Comparison of ENCODE assay signal across 8 cellular contexts in the genomic region with DNA sequence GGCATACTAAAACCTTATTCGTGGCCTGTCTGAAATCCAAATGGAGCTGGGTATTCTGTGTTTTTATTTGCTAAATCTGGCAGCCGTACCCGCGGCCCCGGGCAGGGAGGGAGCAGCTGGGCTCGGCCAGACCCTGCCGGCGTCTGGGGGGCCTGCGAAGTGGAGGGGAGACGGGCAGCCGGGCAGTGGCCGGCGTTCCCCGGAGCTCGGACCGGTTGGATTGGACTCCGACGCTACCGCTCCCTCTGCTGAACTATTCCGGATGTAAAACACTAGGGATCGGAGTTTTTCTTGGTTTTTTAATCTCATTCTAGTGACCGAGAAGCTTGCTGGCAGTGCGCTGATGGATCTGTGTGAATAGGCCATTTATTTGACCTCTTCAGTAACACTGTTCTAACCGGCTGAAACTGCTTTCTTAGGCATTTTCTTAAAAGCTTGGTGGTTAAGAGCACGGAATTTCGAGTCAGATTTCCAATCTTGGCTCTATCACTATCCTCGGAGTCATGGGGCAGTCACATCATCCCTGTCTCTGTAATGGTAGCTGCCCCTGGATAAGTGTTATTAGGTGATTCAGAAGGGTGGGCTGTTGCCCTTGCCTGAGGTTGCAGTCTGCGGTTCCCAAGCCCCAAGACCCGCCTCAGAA. TPM values are rescaled to one million over a fixed set of nuclear protein-coding genes. Genes with fewer than 3 reads are reported as not detected.
DNase-seq lines count a peak whose midpoint lies in the region; ATAC-seq and TF ChIP-seq lines count a peak whose summit lies in the region.

No MANE protein-coding gene starts in this region.

- DNase-seq in ACHN (peak; percentile 55), NCI-H2227 treated with DMSO at 0.1 percent for 48 hours (lab: John Stamatoyannopoulos, UW) (peak; percentile 7), cerebellar cortex (ENCODE audit: low spot score) (peak; percentile 14), left kidney (ENCODE audit: low read depth, low spot score) (peak; percentile 64), testis (peak; percentile 32), NCI-H2107 treated with DMSO at 0.1 percent for 48 hours (lab: John Stamatoyannopoulos, UW; ENCODE audit: unreplicated experiment) (no peak)

- peaks cover 27% of the 10 kb centered on the region for H3K4me1 ChIP-seq in testis

- no peaks in the 10 kb centered on the region for H3K27me3 ChIP-seq in testis

- TF ChIP-seq CTCF in testis (IDR thresholded peaks at IDR 0.05): no peak

- peak overlapping the region; percentile 78 to 96 for H3K27ac ChIP-seq in testis

- intact Hi-C loops in testis (cut with DNase I; ENCODE audit: low total_unique reads): no loop called here

- ATAC-seq in GM18909 (IDR thresholded peaks at IDR 0.05; ENCODE audit: poor library complexity, unreplicated experiment) (peak; percentile 20), HG03565 (IDR thresholded peaks at IDR 0.05; ENCODE audit: unreplicated experiment) (no peak)

- H3K4me3 ChIP-seq in testis: peak overlapping the region; percentile 95 to 96

- WGBS in testis, 2 donors: 1 to 3% methylated on average over 28 to 29 of the region's 29 CpGs

- H3K9me3 ChIP-seq in testis: no peaks in the 10 kb centered on the region

- TF ChIP-seq POLR2A in testis (IDR thresholded peaks at IDR 0.05): no peak

- no peaks in the 10 kb centered on the region for H3K36me3 ChIP-seq in testis (ENCODE audit: low read depth, missing control alignments)

- in situ Hi-C loops in ACHN (cut with HindIII; ENCODE audit: low pct_ligation_motif_present, low pct_unique_long_range_greater_than_20kb, low sequenced_read_pairs): no loop called here

RNA-seq across cellular contexts. Expression of a gene that starts 0.7 kb away (rescaled TPM):
- total RNA-seq in testis: 10 to 100 TPM; 60.4 to 60.8 TPM
- 102 TPM for polyA plus RNA-seq in testis (ENCODE audit: insufficient read depth, low read depth, low replicate concordance)

RNA-seq across cellular contexts. Expression of a gene that starts 0.8 kb away (rescaled TPM):
- 10 to 100 TPM; 40.5 to 47.7 TPM for total RNA-seq in testis
- polyA plus RNA-seq in testis (ENCODE audit: insufficient read depth, low read depth, low replicate concordance): 65.9 TPM
